In the genomic region with DNA sequence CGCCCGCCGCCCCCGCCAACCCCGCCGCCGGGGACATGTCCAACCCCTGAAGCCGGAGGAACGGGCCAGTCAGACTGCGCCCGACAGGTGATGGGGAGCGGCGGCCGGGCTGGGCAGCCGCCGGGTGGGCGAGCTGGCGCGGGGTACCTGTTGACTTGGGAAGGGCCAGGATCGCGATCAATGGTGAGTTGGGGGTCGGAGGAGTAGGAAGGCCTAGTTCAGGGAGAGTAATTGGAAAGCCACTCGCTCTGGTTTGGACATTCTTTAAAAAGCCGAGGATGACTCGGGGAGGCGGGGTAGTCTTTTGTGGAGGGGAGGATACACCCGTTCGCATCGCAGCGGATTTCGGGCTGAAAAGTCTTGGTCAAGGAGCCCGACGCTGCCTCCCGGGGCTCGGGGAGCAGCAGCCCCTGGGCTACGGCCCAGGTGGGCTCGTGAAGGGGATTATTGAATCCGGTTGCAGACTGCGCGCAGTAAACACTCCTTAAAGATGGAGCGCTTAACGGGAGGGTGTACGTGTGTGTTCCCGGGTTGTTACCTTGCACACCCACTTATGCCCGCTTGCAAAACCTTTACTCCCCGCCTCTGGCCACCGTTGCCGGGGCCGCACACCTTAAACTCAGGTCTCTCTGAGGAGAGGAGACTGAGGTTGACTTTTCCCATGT, we compare ENCODE assay signal across 8 cellular contexts.
A peak's percentile ranks its signal among the peaks of the same experiment; 100 is the strongest.
DNase-seq lines count a peak whose midpoint lies in the region; ATAC-seq and TF ChIP-seq lines count a peak whose summit lies in the region.

No MANE protein-coding gene starts in this region.

- H3K27ac ChIP-seq in DOHH2 (ENCODE audit: low read depth, low read length) = peak overlapping the region; percentile 94
- peak overlapping the region; percentile 86 for H3K27ac ChIP-seq in GM23248

- H3K9me2 ChIP-seq in DOHH2 (replicated peaks; ENCODE audit: control insufficient read depth, low read length) (no peaks in the 10 kb centered on the region), GM23248 (ENCODE audit: insufficient read depth) (no peaks in the 10 kb centered on the region)

- ATAC-seq in GM18868 (IDR thresholded peaks at IDR 0.05; ENCODE audit: unreplicated experiment) = no peak

- H3F3A ChIP-seq in DOHH2 (ENCODE audit: control insufficient read depth, insufficient read depth) = peaks cover 14% of the 10 kb centered on the region
- peaks cover 6% of the 10 kb centered on the region; the same call in 1 of the 2 replicates for H3F3A ChIP-seq in GM23248 (ENCODE audit: insufficient read depth)

- H3K4me1 Mint-ChIP-seq in activated naive CD4-positive, alpha-beta T cell treated with anti-CD3 and anti-CD28 coated beads, Interleukin-2, amount 10 ng/mL, durations not matched to agents 7 days and 5 days = peaks cover 24% of the 10 kb centered on the region
- peaks cover 32% of the 10 kb centered on the region for H3K4me1 Mint-ChIP-seq in osteocyte (ENCODE audit: unreplicated experiment)

- peaks cover 55% of the 10 kb centered on the region for H3K4me1 ChIP-seq in DOHH2 (ENCODE audit: control insufficient read depth, low read length)
- H3K4me1 ChIP-seq in GM23248 (ENCODE audit: insufficient read depth) = peaks cover 20% of the 10 kb centered on the region; the same call in 1 of the 2 replicates

- no peaks in the 10 kb centered on the region for H3K36me3 Mint-ChIP-seq in activated naive CD4-positive, alpha-beta T cell treated with anti-CD3 and anti-CD28 coated beads, Interleukin-2, amount 10 ng/mL, durations not matched to agents 7 days and 5 days
- H3K36me3 Mint-ChIP-seq in osteocyte (ENCODE audit: unreplicated experiment) = no peaks in the 10 kb centered on the region

- H3K27ac Mint-ChIP-seq in activated naive CD4-positive, alpha-beta T cell treated with anti-CD3 and anti-CD28 coated beads, Interleukin-2, amount 10 ng/mL, durations not matched to agents 7 days and 5 days = peak overlapping the region; percentile 84
- peak overlapping the region; percentile 97 for H3K27ac Mint-ChIP-seq in osteocyte (ENCODE audit: unreplicated experiment)

- H3K79me2 ChIP-seq in DOHH2 (ENCODE audit: control insufficient read depth, low read length) = peaks cover 52% of the 10 kb centered on the region
- peaks cover 50% of the 10 kb centered on the region for H3K79me2 ChIP-seq in GM23248 (ENCODE audit: insufficient read depth)

- H3K27me3 ChIP-seq in DOHH2 (ENCODE audit: control insufficient read depth, low read length) = no peaks in the 10 kb centered on the region
- no peaks in the 10 kb centered on the region for H3K27me3 ChIP-seq in GM23248 (replicated peaks; ENCODE audit: insufficient read depth)

- H3K4me3 Mint-ChIP-seq in activated naive CD4-positive, alpha-beta T cell treated with anti-CD3 and anti-CD28 coated beads, Interleukin-2, amount 10 ng/mL, durations not matched to agents 7 days and 5 days = peak overlapping the region; percentile 97
- H3K4me3 Mint-ChIP-seq in osteocyte (ENCODE audit: unreplicated experiment) = peak overlapping the region; percentile 98

- H3K9me3 ChIP-seq in DOHH2 (ENCODE audit: control insufficient read depth, insufficient read depth, low read length) (peaks cover 4% of the 10 kb centered on the region; the same call in 1 of the 2 replicates), GM23248 (ENCODE audit: low read depth) (no peaks in the 10 kb centered on the region)

- peak overlapping the region; percentile 90 for H3K9ac ChIP-seq in GM23248

- no peak for TF ChIP-seq CTCF in DOHH2 (IDR thresholded peaks at IDR 0.05; ENCODE audit: low read depth, low read length, poor library complexity, severe bottlenecking)
- no peak for TF ChIP-seq CTCF in osteocyte (IDR thresholded peaks at IDR 0.05)

- H3K4me3 ChIP-seq in DOHH2 (ENCODE audit: low read length) = peak overlapping the region; percentile 97
- peak overlapping the region; percentile 79 for H3K4me3 ChIP-seq in GM23248

- in situ Hi-C loops in GM23248 (cut with MboI) = no loop called here

- peak overlapping the region; percentile 85 for H2AFZ ChIP-seq in GM23248

- peaks cover 26% of the 10 kb centered on the region for H3K27me3 Mint-ChIP-seq in activated naive CD4-positive, alpha-beta T cell treated with anti-CD3 and anti-CD28 coated beads, Interleukin-2, amount 10 ng/mL, durations not matched to agents 7 days and 5 days
- no peaks in the 10 kb centered on the region for H3K27me3 Mint-ChIP-seq in osteocyte (ENCODE audit: unreplicated experiment)

- H4K20me1 ChIP-seq in DOHH2 (ENCODE audit: control insufficient read depth, insufficient read depth, low read depth, low read length) = 0 out of 2 replicates have a peak, but pooled peaks cover 4% of the 10 kb centered on the region
- H4K20me1 ChIP-seq in GM23248 (ENCODE audit: insufficient read depth) = 0 out of 2 replicates have a peak, but pooled peaks cover 2% of the 10 kb centered on the region

- intact Hi-C loops in head of caudate nucleus (cut with DNase I) = no loop called here

- H3K36me3 ChIP-seq in DOHH2 (ENCODE audit: control insufficient read depth, low read length) = 0 out of 2 replicates have a peak, but pooled peaks cover 6% of the 10 kb centered on the region
- H3K36me3 ChIP-seq in GM23248 (ENCODE audit: low read depth) = no peaks in the 10 kb centered on the region

- DNase-seq in GM23248 = peak; percentile 63
- peak; percentile 5 for DNase-seq in NCI-H226
- DNase-seq in activated naive CD4-positive, alpha-beta T cell treated with anti-CD3 and anti-CD28 coated beads, Interleukin-2, amount 10 ng/mL, durations not matched to agents 7 days and 5 days = peak; percentile 30
- DNase-seq in head of caudate nucleus = peak in 31 of 42 donors; percentile 1 to 65 (median 31)
- no peak for DNase-seq in osteocyte (ENCODE audit: extremely low spot score, unreplicated experiment)
- DNase-seq in midbrain (lab: John Stamatoyannopoulos, UW) = no peak

- no peaks in the 10 kb centered on the region for H3K9me3 Mint-ChIP-seq in activated naive CD4-positive, alpha-beta T cell treated with anti-CD3 and anti-CD28 coated beads, Interleukin-2, amount 10 ng/mL, durations not matched to agents 7 days and 5 days
- H3K9me3 Mint-ChIP-seq in osteocyte (ENCODE audit: unreplicated experiment) = no peaks in the 10 kb centered on the region

- peak overlapping the region; percentile 97 for H3K4me2 ChIP-seq in DOHH2 (ENCODE audit: low read length)
- H3K4me2 ChIP-seq in GM23248 (ENCODE audit: unreplicated experiment) = peak overlapping the region; percentile 74

- 1% methylated on average over 45 to 49 of the region's 49 CpGs for WGBS in GM23248 (ENCODE audit: low coverage in 1 of 2, low lambda C conversion rate in 2 of 2, missing lambda C conversion rate in 2 of 2), 2 experiments

- CTCF ChIA-PET in activated naive CD4-positive, alpha-beta T cell treated with anti-CD3 and anti-CD28 coated beads, Interleukin-2, amount 10 ng/mL, durations not matched to agents 7 days and 5 days (lab: Charles Lee) = no interaction called here

Comparison
In these comparisons a context has a peak if more than half of its experiments do, and no peak if none do; other contexts are left out.
1. DNase-seq: peak in GM23248 (single experiment), NCI-H226 (single experiment), activated naive CD4-positive, alpha-beta T cell treated with anti-CD3 and anti-CD28 coated beads, Interleukin-2, amount 10 ng/mL, durations not matched to agents 7 days and 5 days (single experiment) and head of caudate nucleus (31 of 42); none in osteocyte (single experiment) and midbrain (single experiment).